8 cellular contexts compared by ENCODE assay signal in genomic region chr1:1358433-1359201, GRCh38. TPM values are rescaled to one million over a fixed set of nuclear protein-coding genes. Genes with fewer than 3 reads are reported as not detected.
DNase-seq lines count a peak whose midpoint lies in the region.

MXRA8 (minus strand) TSS chr1:1358555; CDS start chr1:1358504, 51 bp downstream.

- H3K36me3 ChIP-seq in GM23248 (ENCODE audit: low read depth): peaks cover 6% of the 10 kb centered on the region; the same call in 1 of the 2 replicates
- H3K36me3 ChIP-seq in adipocyte (ENCODE audit: control insufficient read depth, insufficient read depth, low read length, severe bottlenecking): peaks cover 12% of the 10 kb centered on the region

- H3K4me3 ChIP-seq in GM23248: peak within 1 kb of the TSS; percentile 94
- peak within 1 kb of the TSS; percentile 89 for H3K4me3 ChIP-seq in adipocyte (ENCODE audit: low read length)
- peak within 1 kb of the TSS; percentile 17 for H3K4me3 ChIP-seq in iPS-11a (ENCODE audit: low read depth, low read length)
- peak within 1 kb of the TSS; percentile 80 for H3K4me3 ChIP-seq in skeletal muscle cell (ENCODE audit: low read depth, low read length)

- peaks cover 36% of the 10 kb centered on the region for H3K4me1 ChIP-seq in GM23248 (ENCODE audit: insufficient read depth)
- peaks cover 37% of the 10 kb centered on the region for H3K4me1 ChIP-seq in adipocyte (ENCODE audit: control insufficient read depth, insufficient read depth, low read length)

- no peaks in the 10 kb centered on the region for H3K9me3 ChIP-seq in GM23248 (ENCODE audit: low read depth)
- H3K9me3 ChIP-seq in adipocyte (ENCODE audit: control insufficient read depth, low read length): no peaks in the 10 kb centered on the region

- H3K27me3 ChIP-seq in GM23248 (replicated peaks; ENCODE audit: insufficient read depth) (no peaks in the 10 kb centered on the region), adipocyte (replicated peaks; ENCODE audit: control insufficient read depth, insufficient read depth, low read length) (no peaks in the 10 kb centered on the region)

- peak within 1 kb of the TSS; percentile 99 for H3K27ac ChIP-seq in GM23248

- no peak within 1 kb of the TSS for H2AFZ ChIP-seq in GM23248

- peak within 1 kb of the TSS; percentile 96 for H3K9ac ChIP-seq in GM23248
- peak within 1 kb of the TSS; percentile 100 for H3K9ac ChIP-seq in adipocyte (ENCODE audit: low read length)

- peaks cover 57% of the 10 kb centered on the region for H3K79me2 ChIP-seq in GM23248 (ENCODE audit: insufficient read depth)

- H3F3A ChIP-seq in GM23248 (ENCODE audit: insufficient read depth): peaks cover 35% of the 10 kb centered on the region

- no peaks in the 10 kb centered on the region for H3K9me2 ChIP-seq in GM23248 (ENCODE audit: insufficient read depth)

- WGBS in GM23248 (ENCODE audit: low coverage in 1 of 2, low lambda C conversion rate in 2 of 2, missing lambda C conversion rate in 2 of 2), 2 experiments: 2 to 3% methylated on average over 19 to 21 of the region's 27 CpGs

- peak within 1 kb of the TSS; percentile 80 for H3K4me2 ChIP-seq in GM23248 (ENCODE audit: unreplicated experiment)

- in situ Hi-C loops in GM23248 (cut with MboI): no loop called here

- DNase-seq in GM23248: peak; percentile 94
- DNase-seq in adipocyte (ENCODE audit: low read depth): peak; percentile 95
- DNase-seq in skeletal muscle cell (ENCODE audit: low read depth): peak; percentile 41
- DNase-seq in midbrain (lab: John Stamatoyannopoulos, UW): no peak
- no peak for DNase-seq in RKO (ENCODE audit: low spot score)
- DNase-seq in DMS53 (lab: John Stamatoyannopoulos, UW): no peak
- no peak for DNase-seq in effector CD4-positive, alpha-beta T cell

- H4K20me1 ChIP-seq in GM23248 (ENCODE audit: insufficient read depth): no peaks in the 10 kb centered on the region; the same call in 1 of the 2 replicates

RNA-seq across cellular contexts. Expression of gene MXRA8, which starts in this region (rescaled TPM):
- total RNA-seq in GM23248 (2014; rRNA removed; shearing (Covaris generic)): 1,040 and 1,228 TPM in 2 replicates
- polyA plus RNA-seq in GM23248 (2016; fragmentation: Nextera tagmentation; extraction: Ambion mirVana): 584 and 609 TPM in 2 replicates

Comparison
In these comparisons a context has a peak if more than half of its experiments do, and no peak if none do; other contexts are left out.
1. DNase-seq: peak in GM23248 (single experiment), adipocyte (single experiment) and skeletal muscle cell (single experiment); none in midbrain (single experiment), RKO (single experiment), DMS53 (single experiment) and effector CD4-positive, alpha-beta T cell (single experiment).
2. H3K4me3 ChIP-seq: peak in every context shown above with its lines; median percentile 94 in GM23248; 89 in adipocyte; 80 in skeletal muscle cell; 17 in iPS-11a.